14 cellular contexts compared by ENCODE assay signal in genomic region chr20:63940071-63940471, GRCh38. TPM values are rescaled to one million over a fixed set of nuclear protein-coding genes. Genes with fewer than 3 reads are reported as not detected.
A peak's percentile ranks its signal among the peaks of the same experiment; 100 is the strongest.
DNase-seq lines count a peak whose midpoint lies in the region; FAIRE-seq and TF ChIP-seq lines count a peak whose summit lies in the region.
"Had no signal": no experiment of that assay in that cellular context is flagged by ENCODE, and none has a peak within 500 bp of the region (broad histone marks: within the 10 kb centered on the region; RNA-seq: fewer than 3 reads in every experiment).

No MANE protein-coding gene starts in this region.

- no peak overlapping the region for H2AK5ac ChIP-seq in H1 (ENCODE audit: low read depth, low read length)

- 71% methylated on average over 13 of the region's 23 CpGs; no CpG with 5 or more reads in 1 of the 2 experiments for WGBS in H1 (ENCODE audit: extremely low coverage in 1 of 2, insufficient coverage in 1 of 2, insufficient read length in 1 of 2, insufficient replicate concordance in 2 of 2, low coverage in 1 of 2, low lambda C conversion rate in 2 of 2, missing lambda C conversion rate in 1 of 2), 2 experiments

- H3K9me3 ChIP-seq in ES-I3 (ENCODE audit: control insufficient read depth, insufficient read depth, low read length): no peaks in the 10 kb centered on the region
- H3K9me3 ChIP-seq in H1 (ENCODE audit: insufficient read depth in 2 of 2, low read depth in 1 of 2, low read length in 1 of 2): no peaks in the 10 kb centered on the region
- H3K9me3 ChIP-seq: lower lobe of right lung had no signal

- no peak overlapping the region for H4K5ac ChIP-seq in H1 (ENCODE audit: insufficient read length, low read depth, low read length)

- H4K8ac ChIP-seq in H1 (ENCODE audit: extremely low read depth, insufficient read depth, low read length): peak overlapping the region; percentile 11; the same call in 1 of the 2 replicates

- no peak for TF ChIP-seq CTCF in H1 (IDR thresholded peaks at IDR 0.05; ENCODE audit: control extremely low read depth in 1 of 3, insufficient read depth in 1 of 3, low read depth in 1 of 3, low read length in 3 of 3)

- H2BK120ac ChIP-seq in H1 (replicated peaks; ENCODE audit: low read depth, low read length): no peak overlapping the region

- H3K36me3 ChIP-seq in ES-I3 (ENCODE audit: insufficient read depth, low read length) (no peaks in the 10 kb centered on the region), H1 (ENCODE audit: control insufficient read depth in 2 of 4, insufficient read depth in 4 of 4, low read length in 3 of 4) (peaks cover 3 to 21% (median 11%) of the 10 kb centered on the region in 4 experiments; a peak in 5 of 8 replicates)

- H3K4me1 ChIP-seq in ES-I3 (ENCODE audit: insufficient read depth, low read length): peaks cover 8% of the 10 kb centered on the region; the same call in 1 of the 2 replicates
- H3K4me1 ChIP-seq in H1 (replicated peaks in 1 of 4; ENCODE audit: control insufficient read depth in 3 of 4, insufficient read depth in 4 of 4, low read length in 3 of 4): peaks cover 0 to 28% (median 13%) of the 10 kb centered on the region in 4 experiments; a peak in 6 of 7 replicates

- peaks cover 12% of the 10 kb centered on the region for H3K23me2 ChIP-seq in H1 (ENCODE audit: low read depth, low read length)

- H2BK5ac ChIP-seq in H1 (ENCODE audit: low read depth, low read length): peak overlapping the region; percentile 84; the same call in 1 of the 2 replicates

- H2AFZ ChIP-seq in H1 (ENCODE audit: low read length): no peak overlapping the region
- H2AFZ ChIP-seq: hepatocyte had no signal

- no peak overlapping the region for H3K18ac ChIP-seq in H1 (ENCODE audit: extremely low read depth, low read length)

- H4K91ac ChIP-seq in H1 (replicated peaks; ENCODE audit: insufficient read length, low read length): no peak overlapping the region

- TF ChIP-seq EP300 in H1 (IDR thresholded peaks at IDR 0.05; ENCODE audit: borderline replicate concordance in 1 of 2, low read depth in 2 of 2, low read length in 2 of 2): no peak

- CTCF ChIA-PET in H1 (lab: Charles Lee; ENCODE audit: partially characterized antibody): interaction anchor here (0.6 to 5.4 kb wide), 8 partner anchors 12 to 203 kb away, joined by 3 to 28 read pairs (median 4); partner anchors contain the start of gene LIME1

- no peaks in the 10 kb centered on the region for H3K79me1 ChIP-seq in H1 (ENCODE audit: low read depth, low read length)

- peak overlapping the region; percentile 59 for H3K9ac ChIP-seq in ES-I3 (ENCODE audit: low read depth, low read length)
- peak overlapping the region in 2 of 4 experiments; percentile 29 to 41; a peak in 2 of 7 replicates for H3K9ac ChIP-seq in H1 (replicated peaks in 1 of 4; ENCODE audit: extremely low read depth in 1 of 4, low read depth in 3 of 4, low read length in 3 of 4)

- no peak overlapping the region for H2BK15ac ChIP-seq in H1 (ENCODE audit: low read length)

- H3K4me3 ChIP-seq in H1 (ENCODE audit: extremely low read depth in 1 of 4, insufficient read depth in 2 of 4, low read depth in 3 of 4, low read length in 4 of 4): peak overlapping the region; percentile 38 to 55 (median 44); a peak in 6 of 8 replicates
- H3K4me3 ChIP-seq: hepatocyte, lower lobe of right lung had no signal

- peaks cover 0 to under 1% of the 10 kb centered on the region in 2 experiments; a peak in 1 of 4 replicates for H3K79me2 ChIP-seq in H1 (ENCODE audit: control insufficient read depth in 1 of 2, insufficient read depth in 2 of 2, low read length in 2 of 2)

- no peak for TF ChIP-seq RAD21 in H1 (IDR thresholded peaks at IDR 0.05 in 1 of 2, conservative IDR thresholded peaks at IDR 0.05 in 1 of 2; ENCODE audit: low read depth in 2 of 2, low read length in 2 of 2)

- DNase-seq in H1 (ENCODE audit: low read depth in 1 of 2, low spot score in 2 of 2): no peak
- DNase-seq in cerebellar nuclear complex (lab: John Stamatoyannopoulos, UW): no peak
- no peak for DNase-seq in NCI-H1092 (lab: John Stamatoyannopoulos, UW)
- DNase-seq: activated CD4-positive, alpha-beta T cell treated with anti-CD3 and anti-CD28 coated beads for 48 hours; activated T-cell treated with anti-CD3 and anti-CD28 coated beads, Interleukin-2, amount 50 U/mL, for 24 hours; AML-193; DMS79; erythroblast; NCI-H1930; NCI-H526 treated with DMSO at 0.1 percent for 48 hours; RPMI8226 had no signal

- peaks cover 4 to 24% of the 10 kb centered on the region in 2 experiments for H4K20me1 ChIP-seq in H1 (replicated peaks in 1 of 2; ENCODE audit: control insufficient read depth in 1 of 2, insufficient read depth in 2 of 2, low read length in 2 of 2)

- no peak overlapping the region for H3K4ac ChIP-seq in H1 (replicated peaks; ENCODE audit: insufficient read length, low read depth, low read length)

- no peak for FAIRE-seq in H1 (lab: Jason Lieb, UNC)

- H3K4me2 ChIP-seq in H1 (ENCODE audit: insufficient read depth in 1 of 2, low read depth in 2 of 2, low read length in 2 of 2): peak overlapping the region; percentile 73 to 98
- H3K4me2 ChIP-seq: hepatocyte had no signal

- H3K27me3 ChIP-seq in H1 (replicated peaks in 1 of 4; ENCODE audit: control insufficient read depth in 3 of 4, extremely low read depth in 1 of 4, insufficient read depth in 3 of 4, low read length in 3 of 4): no peaks in the 10 kb centered on the region
- H3K27me3 ChIP-seq: hepatocyte had no signal

- H2BK20ac ChIP-seq in H1 (ENCODE audit: low read length): no peak overlapping the region

- POLR2A ChIA-PET in H1 (lab: Charles Lee; ENCODE audit: partially characterized antibody): interaction anchor here (0.6 to 7.8 kb wide), 12 partner anchors 13 to 389 kb away, joined by 3 to 68 read pairs (median 4); partner anchors contain the start of genes OPRL1, SAMD10 and UCKL1

- no peak overlapping the region for H3K27ac ChIP-seq in H1 (ENCODE audit: low read depth, low read length)
- H3K27ac ChIP-seq: hepatocyte, lower lobe of right lung had no signal

- no peak overlapping the region; the same call in 1 of the 2 replicates for H2BK12ac ChIP-seq in H1 (ENCODE audit: low read depth, low read length)

- H3K56ac ChIP-seq in H1 (replicated peaks; ENCODE audit: insufficient read length, low read depth, low read length): no peak overlapping the region

- no peak overlapping the region for H3K23ac ChIP-seq in H1 (ENCODE audit: insufficient read length)

- no peak overlapping the region for H3K14ac ChIP-seq in H1 (ENCODE audit: insufficient read length)

- TF ChIP-seq POLR2A in H1 (IDR thresholded peaks at IDR 0.05; ENCODE audit: control extremely low read depth in 1 of 2, low read depth in 2 of 2, low read length in 2 of 2): no peak

RNA-seq across cellular contexts. Expression of gene UCKL1, which starts 16.1 kb away (rescaled TPM):
- 36.5 and 37.4 TPM in 2 replicates for total RNA-seq in H1 (2021; fragmentation: NEBNext Ultra II Directional; extraction: Animal tissue kit (Norgen Biotek cat#: 25700))
- 91.2 and 106 TPM in 2 replicates for polyA plus RNA-seq in H1 (2011; rRNA removed)
- 73.4 TPM for polyA plus RNA-seq in H1 (2011; cell fraction: cytosol; rRNA removed)
- 243 TPM for polyA plus RNA-seq in H1 (2011; cell fraction: nucleus; rRNA removed)
- 35.1 to 52.8 TPM (median 52.1 TPM) in 4 replicates for polyA plus RNA-seq in H1 (2012, experiment 1 of 2)
- polyA plus RNA-seq in H1 (2012, experiment 2 of 2): 34.5 TPM
- 26.4 TPM for polyA plus RNA-seq in H1 (2013, experiment 1 of 2)
- 24.2 TPM for polyA plus RNA-seq in H1 (2013, experiment 2 of 2)
- 26.5 and 36.3 TPM in 2 replicates for polyA minus RNA-seq in H1 (2011; rRNA and poly(A)+ RNA removed)
- polyA minus RNA-seq in H1 (2011; cell fraction: cytosol; rRNA and poly(A)+ RNA removed): 28.2 TPM
- 52.8 TPM for polyA minus RNA-seq in H1 (2011; cell fraction: nucleus; rRNA and poly(A)+ RNA removed)

RNA-seq across cellular contexts. Expression of gene ZNF512B, which starts 29.7 kb away (rescaled TPM):
- 26.6 and 27.0 TPM in 2 replicates for total RNA-seq in H1 (2021; fragmentation: NEBNext Ultra II Directional; extraction: Animal tissue kit (Norgen Biotek cat#: 25700))
- polyA plus RNA-seq in H1 (2011; rRNA removed): 7.3 and 10.6 TPM in 2 replicates
- 9.7 TPM for polyA plus RNA-seq in H1 (2011; cell fraction: cytosol; rRNA removed)
- polyA plus RNA-seq in H1 (2011; cell fraction: nucleus; rRNA removed): 51.0 TPM
- polyA plus RNA-seq in H1 (2012, experiment 1 of 2): 16.0 to 22.5 TPM (median 19.3 TPM) in 4 replicates
- 12.0 TPM for polyA plus RNA-seq in H1 (2012, experiment 2 of 2)
- polyA plus RNA-seq in H1 (2013, experiment 1 of 2): 9.5 TPM
- 9.1 TPM for polyA plus RNA-seq in H1 (2013, experiment 2 of 2)
- 4.1 and 5.5 TPM in 2 replicates for polyA minus RNA-seq in H1 (2011; rRNA and poly(A)+ RNA removed)
- polyA minus RNA-seq in H1 (2011; cell fraction: cytosol; rRNA and poly(A)+ RNA removed): 8.4 TPM
- polyA minus RNA-seq in H1 (2011; cell fraction: nucleus; rRNA and poly(A)+ RNA removed): 9.1 TPM

RNA-seq across cellular contexts. Expression of gene SAMD10, which starts 39.4 kb away (rescaled TPM):
- total RNA-seq in H1 (2021; fragmentation: NEBNext Ultra II Directional; extraction: Animal tissue kit (Norgen Biotek cat#: 25700)): 3.0 and 3.8 TPM in 2 replicates
- 5.2 and 6.4 TPM in 2 replicates for polyA plus RNA-seq in H1 (2011; rRNA removed)
- 5.1 TPM for polyA plus RNA-seq in H1 (2011; cell fraction: cytosol; rRNA removed)
- 32.2 TPM for polyA plus RNA-seq in H1 (2011; cell fraction: nucleus; rRNA removed)
- 4.0 to 6.6 TPM (median 6.2 TPM) in 4 replicates for polyA plus RNA-seq in H1 (2012, experiment 1 of 2)
- polyA plus RNA-seq in H1 (2012, experiment 2 of 2): 4.8 TPM
- 4.6 TPM for polyA plus RNA-seq in H1 (2013, experiment 1 of 2)
- polyA plus RNA-seq in H1 (2013, experiment 2 of 2): 3.6 TPM
- polyA minus RNA-seq in H1 (2011; rRNA and poly(A)+ RNA removed): 0.73 and 1.1 TPM in 2 replicates
- 1.6 TPM for polyA minus RNA-seq in H1 (2011; cell fraction: cytosol; rRNA and poly(A)+ RNA removed)
- 1.4 TPM for polyA minus RNA-seq in H1 (2011; cell fraction: nucleus; rRNA and poly(A)+ RNA removed)

RNA-seq across cellular contexts. Expression of gene PRPF6, which starts 40.9 kb away (rescaled TPM):
- total RNA-seq in H1 (2021; fragmentation: NEBNext Ultra II Directional; extraction: Animal tissue kit (Norgen Biotek cat#: 25700)): 76.9 and 80.7 TPM in 2 replicates
- 27.9 and 42.8 TPM in 2 replicates for polyA plus RNA-seq in H1 (2011; rRNA removed)
- polyA plus RNA-seq in H1 (2011; cell fraction: cytosol; rRNA removed): 58.0 TPM
- polyA plus RNA-seq in H1 (2011; cell fraction: nucleus; rRNA removed): 66.9 TPM
- polyA plus RNA-seq in H1 (2012, experiment 1 of 2): 70.7 to 88.3 TPM (median 83.6 TPM) in 4 replicates
- polyA plus RNA-seq in H1 (2012, experiment 2 of 2): 54.3 TPM
- polyA plus RNA-seq in H1 (2013, experiment 1 of 2): 41.9 TPM
- 38.8 TPM for polyA plus RNA-seq in H1 (2013, experiment 2 of 2)
- polyA minus RNA-seq in H1 (2011; rRNA and poly(A)+ RNA removed): 44.2 and 52.8 TPM in 2 replicates
- polyA minus RNA-seq in H1 (2011; cell fraction: cytosol; rRNA and poly(A)+ RNA removed): 36.3 TPM
- 23.1 TPM for polyA minus RNA-seq in H1 (2011; cell fraction: nucleus; rRNA and poly(A)+ RNA removed)

RNA-seq across cellular contexts. Expression of gene DNAJC5, which starts 45.1 kb away (rescaled TPM):
- total RNA-seq in H1 (2021; fragmentation: NEBNext Ultra II Directional; extraction: Animal tissue kit (Norgen Biotek cat#: 25700)): 31.2 and 32.8 TPM in 2 replicates
- 19.2 and 25.0 TPM in 2 replicates for polyA plus RNA-seq in H1 (2011; rRNA removed)
- 22.5 TPM for polyA plus RNA-seq in H1 (2011; cell fraction: cytosol; rRNA removed)
- 27.7 TPM for polyA plus RNA-seq in H1 (2011; cell fraction: nucleus; rRNA removed)
- 21.6 to 26.2 TPM (median 23.4 TPM) in 4 replicates for polyA plus RNA-seq in H1 (2012, experiment 1 of 2)
- polyA plus RNA-seq in H1 (2012, experiment 2 of 2): 21.6 TPM
- polyA plus RNA-seq in H1 (2013, experiment 1 of 2): 15.5 TPM
- 16.2 TPM for polyA plus RNA-seq in H1 (2013, experiment 2 of 2)
- 25.3 and 25.7 TPM in 2 replicates for polyA minus RNA-seq in H1 (2011; rRNA and poly(A)+ RNA removed)
- 19.9 TPM for polyA minus RNA-seq in H1 (2011; cell fraction: cytosol; rRNA and poly(A)+ RNA removed)
- polyA minus RNA-seq in H1 (2011; cell fraction: nucleus; rRNA and poly(A)+ RNA removed): 13.3 TPM
